Comparison of ENCODE assay signal across 8 cellular contexts in genomic region chrX:16719334-16720084, GRCh38. TPM values are rescaled to one million over a fixed set of nuclear protein-coding genes. Genes with fewer than 3 reads are reported as not detected.
A peak's percentile ranks its signal among the peaks of the same experiment; 100 is the strongest.
DNase-seq lines count a peak whose midpoint lies in the region; ATAC-seq, FAIRE-seq and TF ChIP-seq lines count a peak whose summit lies in the region.

TSS of gene SYAP1 (plus strand) at chrX:16719612. CDS start at chrX:16719725, 113 bp downstream.

- no peaks in the 10 kb centered on the region for H3K9me3 ChIP-seq in KOPT-K1 (ENCODE audit: insufficient read depth, low read length, poor library complexity, severe bottlenecking)
- H3K9me3 ChIP-seq in esophagus muscularis mucosa, result no peaks in the 10 kb centered on the region
- no peaks in the 10 kb centered on the region for H3K9me3 ChIP-seq in muscle layer of duodenum (ENCODE audit: control insufficient read depth in 1 of 2, low read length in 2 of 2)

- peaks cover 39% of the 10 kb centered on the region for H3K4me1 Mint-ChIP-seq in activated T-cell treated with anti-CD3 and anti-CD28 coated beads, Interleukin-2, amount 50 U/mL, for 72 hours (ENCODE audit: low read depth)

- TF ChIP-seq POLR2A in esophagus muscularis mucosa (IDR thresholded peaks at IDR 0.05; ENCODE audit: low read depth), result peak; percentile 87

- H3K4me1 ChIP-seq in esophagus muscularis mucosa (peaks cover 10 to 28% (median 20%) of the 10 kb centered on the region in 4 donors), muscle layer of duodenum (ENCODE audit: control insufficient read depth in 1 of 2, insufficient read depth in 2 of 2, low read length in 2 of 2) (peaks cover 0 to 16% of the 10 kb centered on the region in 2 donors)

- WGBS in esophagus muscularis mucosa, result 3% methylated on average over 14 of the region's 54 CpGs

- H3K36me3 Mint-ChIP-seq in activated T-cell treated with anti-CD3 and anti-CD28 coated beads, Interleukin-2, amount 50 U/mL, for 72 hours (ENCODE audit: insufficient read depth in 2 of 2), result peaks cover 2 to 3% of the 10 kb centered on the region in 2 donors

- H3K9me3 Mint-ChIP-seq in activated T-cell treated with anti-CD3 and anti-CD28 coated beads, Interleukin-2, amount 50 U/mL, for 72 hours, result no peaks in the 10 kb centered on the region

- peak in 1 of 3 experiments; percentile 3 for TF ChIP-seq CTCF in esophagus muscularis mucosa (IDR thresholded peaks at IDR 0.05)

- peak; percentile 83 for FAIRE-seq in RCC 7860 (lab: Jason Lieb, UNC)

- H3K36me3 ChIP-seq in KOPT-K1 (ENCODE audit: insufficient read depth, low read length), result no peaks in the 10 kb centered on the region
- H3K36me3 ChIP-seq in esophagus muscularis mucosa, result no peaks in the 10 kb centered on the region
- peaks cover 0 to 6% of the 10 kb centered on the region in 2 donors for H3K36me3 ChIP-seq in muscle layer of duodenum (ENCODE audit: control insufficient read depth in 1 of 2, insufficient read depth in 2 of 2, low read length in 2 of 2)

- peak; percentile 65 for DNase-seq in DMS79 (lab: John Stamatoyannopoulos, UW)
- peak; percentile 90 for DNase-seq in RCC 7860 (ENCODE audit: low spot score)
- peak; percentile 93 to 97 for DNase-seq in activated T-cell treated with anti-CD3 and anti-CD28 coated beads, Interleukin-2, amount 50 U/mL, for 72 hours
- DNase-seq in esophagus muscularis mucosa (ENCODE audit: extremely low spot score), result peak; percentile 98
- DNase-seq in stimulated activated CD8-positive, alpha-beta memory T cell treated with anti-CD3 and anti-CD28 coated beads, Interleukin-7, amount 100 ng/mL, for 4 hours (ENCODE audit: low read depth in 2 of 2), result peak; percentile 81 to 93

- H3K27ac ChIP-seq in KOPT-K1 (ENCODE audit: low read depth, low read length, poor library complexity, severe bottlenecking) (peak within 1 kb of the TSS; percentile 63), esophagus muscularis mucosa (replicated peaks in 1 of 4) (peak within 1 kb of the TSS; percentile 92 to 94 (median 92)), muscle layer of duodenum (ENCODE audit: low read length) (peak within 1 kb of the TSS; percentile 99)

- H3K4me3 ChIP-seq in esophagus muscularis mucosa, result peak within 1 kb of the TSS; percentile 62 to 84 (median 78)
- H3K4me3 ChIP-seq in muscle layer of duodenum (ENCODE audit: low read depth in 1 of 2, low read length in 2 of 2), result peak within 1 kb of the TSS; percentile 62 to 83

- intact Hi-C loops in esophagus muscularis mucosa (cut with DNase I), result loop anchor here (5.0 to 10.0 kb wide), 3 partner anchors 68 to 865 kb away; partner anchors contain the start of genes AP1S2, RBBP7 and TXLNG

- peak within 1 kb of the TSS; percentile 98 for H3K4me3 Mint-ChIP-seq in activated T-cell treated with anti-CD3 and anti-CD28 coated beads, Interleukin-2, amount 50 U/mL, for 72 hours

- TF ChIP-seq EP300 in esophagus muscularis mucosa (IDR thresholded peaks at IDR 0.05), result no peak

- H3K27ac Mint-ChIP-seq in activated T-cell treated with anti-CD3 and anti-CD28 coated beads, Interleukin-2, amount 50 U/mL, for 72 hours, result peak within 1 kb of the TSS; percentile 99

- H3K27me3 ChIP-seq in esophagus muscularis mucosa, result no peaks in the 10 kb centered on the region
- H3K27me3 ChIP-seq in muscle layer of duodenum (ENCODE audit: low read depth, low read length), result no peaks in the 10 kb centered on the region

- peak; percentile 99 for ATAC-seq in GM21786 (IDR thresholded peaks at IDR 0.05; ENCODE audit: unreplicated experiment)
- peak; percentile 99 for ATAC-seq in activated T-cell treated with anti-CD3 and anti-CD28 coated beads, Interleukin-2, amount 50 U/mL, for 72 hours (replicated peaks in 1 of 2)

- H3K27me3 Mint-ChIP-seq in activated T-cell treated with anti-CD3 and anti-CD28 coated beads, Interleukin-2, amount 50 U/mL, for 72 hours (ENCODE audit: low read depth), result peaks cover under 1% of the 10 kb centered on the region

RNA-seq across cellular contexts. Expression of gene SYAP1, which starts in this region (rescaled TPM):
- 10 to 100 TPM; 15.3 to 20.8 TPM for total RNA-seq in activated T-cell treated with anti-CD3 and anti-CD28 coated beads, Interleukin-2, amount 50 U/mL, for 72 hours
- 10 to 100 TPM; 22.5 to 30.9 (median 28.5) TPM for total RNA-seq in esophagus muscularis mucosa

Comparison
In these comparisons a context has a peak if more than half of its experiments do, and no peak if none do; other contexts are left out.
1. Peak in every context shown above with its lines: DNase-seq, ATAC-seq, H3K4me3 ChIP-seq and H3K27ac ChIP-seq.